Comparison of ENCODE assay signal across 13 cellular contexts in the genomic region with DNA sequence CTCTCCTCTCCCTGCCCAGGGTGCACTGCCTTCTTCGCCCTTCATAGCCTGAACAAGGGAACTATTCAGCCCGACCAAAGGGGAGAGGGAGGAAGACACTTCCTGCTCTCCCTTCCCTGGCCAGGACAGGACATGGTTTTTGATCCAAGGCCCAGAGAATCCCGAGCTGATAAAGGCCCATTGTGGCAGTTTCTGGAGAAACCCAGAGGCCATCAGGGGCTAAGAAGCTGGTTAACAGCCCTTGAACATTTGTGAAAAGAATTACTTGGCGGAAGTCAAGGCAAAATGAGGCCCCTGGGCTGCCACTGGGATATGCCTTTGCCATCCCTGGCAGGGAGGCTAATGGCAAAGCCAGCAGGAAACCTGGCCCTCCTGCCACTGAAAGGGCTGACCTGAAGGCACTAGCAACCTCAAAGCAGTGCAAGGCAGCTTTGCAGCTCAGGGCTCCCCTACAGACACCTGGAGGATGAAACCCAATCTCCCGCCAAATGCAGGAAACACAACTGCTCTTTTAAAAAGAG.
A peak's percentile ranks its signal among the peaks of the same experiment; 100 is the strongest.
DNase-seq lines count a peak whose midpoint lies in the region; ATAC-seq and TF ChIP-seq lines count a peak whose summit lies in the region.
"Had no signal": no experiment of that assay in that cellular context is flagged by ENCODE, and none has a peak within 500 bp of the region (broad histone marks: within the 10 kb centered on the region; RNA-seq: fewer than 3 reads in every experiment).

No MANE protein-coding gene starts in this region.

- H3K27me3 Mint-ChIP-seq in effector memory CD8-positive, alpha-beta T cell = no peaks in the 10 kb centered on the region
- no peaks in the 10 kb centered on the region for H3K27me3 Mint-ChIP-seq in nephron progenitor cell (ENCODE audit: low read depth, poor library complexity)
- H3K27me3 Mint-ChIP-seq in T-helper 2 cell treated with Interferon-gamma antibody and Interleukin-4, amounts not matched to agents 5 μg/mL and 100 μg/mL, for 36 hours (ENCODE audit: low read depth) = peaks cover 4% of the 10 kb centered on the region

- no peak overlapping the region for H3K4me3 ChIP-seq in BLaER1
- H3K4me3 ChIP-seq: thyroid gland had no signal

- no peak overlapping the region for H3K9ac ChIP-seq in BLaER1

- H4K20me1 ChIP-seq in BLaER1 = no peaks in the 10 kb centered on the region

- H3K4me3 Mint-ChIP-seq in effector memory CD8-positive, alpha-beta T cell = peak overlapping the region; percentile 25 to 29
- no peak overlapping the region for H3K4me3 Mint-ChIP-seq in nephron progenitor cell
- no peak overlapping the region for H3K4me3 Mint-ChIP-seq in T-helper 2 cell treated with Interferon-gamma antibody and Interleukin-4, amounts not matched to agents 5 μg/mL and 100 μg/mL, for 36 hours
- H3K4me3 Mint-ChIP-seq: activated naive CD4-positive, alpha-beta T cell treated with anti-CD3 and anti-CD28 coated beads for 36 hours had no signal

- no peaks in the 10 kb centered on the region for H3K9me3 Mint-ChIP-seq in effector memory CD8-positive, alpha-beta T cell
- H3K9me3 Mint-ChIP-seq in nephron progenitor cell = no peaks in the 10 kb centered on the region
- H3K9me3 Mint-ChIP-seq in T-helper 2 cell treated with Interferon-gamma antibody and Interleukin-4, amounts not matched to agents 5 μg/mL and 100 μg/mL, for 36 hours = no peaks in the 10 kb centered on the region
- H3K9me3 Mint-ChIP-seq: activated naive CD4-positive, alpha-beta T cell treated with anti-CD3 and anti-CD28 coated beads for 36 hours had no signal

- H3K4me1 Mint-ChIP-seq in effector memory CD8-positive, alpha-beta T cell (ENCODE audit: low read depth in 2 of 2) = peaks cover 30 to 35% of the 10 kb centered on the region in 2 donors
- H3K4me1 Mint-ChIP-seq in nephron progenitor cell = peaks cover 43% of the 10 kb centered on the region
- peaks cover 4% of the 10 kb centered on the region for H3K4me1 Mint-ChIP-seq in T-helper 2 cell treated with Interferon-gamma antibody and Interleukin-4, amounts not matched to agents 5 μg/mL and 100 μg/mL, for 36 hours (ENCODE audit: low read depth)

- peaks cover 39% of the 10 kb centered on the region for H3K36me3 ChIP-seq in BLaER1

- ATAC-seq in effector memory CD8-positive, alpha-beta T cell (replicated peaks) = no peak
- ATAC-seq in HG03378 (IDR thresholded peaks at IDR 0.05; ENCODE audit: unreplicated experiment) = no peak
- ATAC-seq: left ventricle myocardium superior had no signal

- no peak for TF ChIP-seq CTCF in nephron progenitor cell (IDR thresholded peaks at IDR 0.05)

- H3K27me3 ChIP-seq in BLaER1 = no peaks in the 10 kb centered on the region
- H3K27me3 ChIP-seq: thyroid gland had no signal

- no peaks in the 10 kb centered on the region for H3K9me3 ChIP-seq in BLaER1
- H3K9me3 ChIP-seq: thyroid gland had no signal

- peaks cover 68% of the 10 kb centered on the region for H3K4me1 ChIP-seq in BLaER1
- H3K4me1 ChIP-seq: thyroid gland had no signal

- peak overlapping the region; percentile 35 to 90 for H3K27ac Mint-ChIP-seq in effector memory CD8-positive, alpha-beta T cell
- H3K27ac Mint-ChIP-seq in nephron progenitor cell = peak overlapping the region; percentile 93
- H3K27ac Mint-ChIP-seq in T-helper 2 cell treated with Interferon-gamma antibody and Interleukin-4, amounts not matched to agents 5 μg/mL and 100 μg/mL, for 36 hours = no peak overlapping the region
- H3K27ac Mint-ChIP-seq: activated naive CD4-positive, alpha-beta T cell treated with anti-CD3 and anti-CD28 coated beads for 36 hours had no signal

- peak overlapping the region; percentile 82; the same call in 1 of the 2 replicates for H3K27ac ChIP-seq in BLaER1
- H3K27ac ChIP-seq: thyroid gland had no signal

- H3K36me3 Mint-ChIP-seq in effector memory CD8-positive, alpha-beta T cell (ENCODE audit: insufficient read depth) = peaks cover 17% of the 10 kb centered on the region
- H3K36me3 Mint-ChIP-seq in nephron progenitor cell (ENCODE audit: low read depth) = peaks cover 33% of the 10 kb centered on the region
- H3K36me3 Mint-ChIP-seq in T-helper 2 cell treated with Interferon-gamma antibody and Interleukin-4, amounts not matched to agents 5 μg/mL and 100 μg/mL, for 36 hours (ENCODE audit: low read depth) = peaks cover 31% of the 10 kb centered on the region

- peak overlapping the region; percentile 72 for H3K4me2 ChIP-seq in BLaER1

- peak; percentile 46 for DNase-seq in NCI-H2107 treated with DMSO at 0.1 percent for 48 hours (lab: John Stamatoyannopoulos, UW; ENCODE audit: unreplicated experiment)
- no peak for DNase-seq in effector memory CD8-positive, alpha-beta T cell
- DNase-seq in nephron progenitor cell = no peak
- no peak for DNase-seq in HUDEP-2 (lab: John Stamatoyannopoulos, UW; ENCODE audit: unreplicated experiment in 76 of 76)
- no peak for DNase-seq in T-helper 2 cell treated with Interferon-gamma antibody and Interleukin-4, amounts not matched to agents 5 μg/mL and 100 μg/mL, for 36 hours (ENCODE audit: low spot score)
- DNase-seq in DMS53 (lab: John Stamatoyannopoulos, UW) = no peak
- DNase-seq: activated naive CD4-positive, alpha-beta T cell treated with anti-CD3 and anti-CD28 coated beads for 36 hours; H7; left ventricle myocardium superior; NCI-H1694; thyroid gland had no signal

Comparison
In these comparisons a context has a peak if more than half of its experiments do, and no peak if none do; other contexts are left out.
1. H3K4me3 Mint-ChIP-seq: peak in effector memory CD8-positive, alpha-beta T cell (2 of 2); none in nephron progenitor cell (single experiment) and T-helper 2 cell treated with Interferon-gamma antibody and Interleukin-4, amounts not matched to agents 5 μg/mL and 100 μg/mL, for 36 hours (single experiment).